29 cellular contexts compared by ENCODE assay signal in the genomic region with DNA sequence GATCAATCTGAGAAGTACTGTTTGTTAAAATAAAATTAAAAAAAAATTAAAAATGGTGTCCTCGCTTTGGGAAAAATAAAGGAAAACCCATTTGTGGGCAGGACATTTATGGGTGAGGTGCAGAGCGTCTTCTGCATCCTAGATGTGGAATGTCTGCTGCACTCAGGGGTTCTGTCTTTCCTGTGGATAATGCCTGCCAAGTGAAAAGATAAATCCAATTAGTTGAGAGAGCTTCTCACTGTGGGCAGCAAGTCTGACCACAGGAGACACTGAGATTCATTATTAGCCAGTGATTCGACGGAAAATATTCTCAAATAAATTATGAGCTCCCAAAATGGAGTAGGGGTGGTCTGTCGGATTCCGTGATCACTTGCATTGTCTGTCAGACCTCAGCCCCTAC.
"Had no signal": no experiment of that assay in that cellular context is flagged by ENCODE, and none has a peak within 500 bp of the region (broad histone marks: within the 10 kb centered on the region; RNA-seq: fewer than 3 reads in every experiment).

No MANE protein-coding gene starts in this region.

- ATAC-seq: activated CD4-positive, CD25-positive, alpha-beta regulatory T cell treated with anti-CD3 and anti-CD28 coated beads, Interleukin-2, amount 50 U/mL, for 24 hours; activated CD8-positive, alpha-beta T cell treated with anti-CD3 and anti-CD28 coated beads for 36 hours; activated T-cell treated with anti-CD3 and anti-CD28 coated beads, Interleukin-2, amount 50 U/mL, for 4 hours; activated T-helper 17 cell treated with anti-CD3 and anti-CD28 coated beads, Interleukin-2, amount 50 U/mL, for 72 hours; T-helper 17 cell had no signal

- H3K4me3 Mint-ChIP-seq: activated B cell treated with CpG ODN at 0.5 μM for 24 hours; activated CD8-positive, alpha-beta T cell treated with anti-CD3 and anti-CD28 coated beads for 36 hours; activated naive CD8-positive, alpha-beta T cell; activated T-cell treated with anti-CD3 and anti-CD28 coated beads, Interleukin-2, amount 50 U/mL, for 4 hours; activated T-helper 17 cell treated with anti-CD3 and anti-CD28 coated beads, Interleukin-2, amount 50 U/mL, for 72 hours; T-helper 17 cell; T-helper 2 cell treated with Interferon-gamma antibody and Interleukin-4, amounts not matched to agents 5 μg/mL and 100 μg/mL, for 36 hours had no signal

- DNase-seq: activated B cell treated with CpG ODN at 0.5 μM for 24 hours; activated CD4-positive, alpha-beta T cell treated with anti-CD3 and anti-CD28 coated beads for 48 hours; activated CD4-positive, alpha-beta T cell treated with anti-CD3 and anti-CD28 coated beads, Interleukin-2, amount 50 U/mL, for 1 hour; activated CD4-positive, alpha-beta T cell treated with anti-CD3 and anti-CD28 coated beads, Interleukin-2, amount 50 U/mL, for 48 hours; activated CD8-positive, alpha-beta memory T cell treated with anti-CD3 and anti-CD28 coated beads for 24 hours; activated CD8-positive, alpha-beta T cell treated with anti-CD3 and anti-CD28 coated beads for 36 hours; activated effector memory CD4-positive, alpha-beta T cell treated with Interleukin-2 at 50 U/mL for 16 hours; activated gamma-delta T cell treated with Interleukin-2 at 50 U/mL for 16 hours; activated naive CD4-positive, alpha-beta T cell treated with anti-CD3 and anti-CD28 coated beads, Interleukin-2, amount 50 U/mL, for 16 hours; activated naive CD4-positive, alpha-beta T cell treated with Interleukin-2 at 50 U/mL for 16 hours; activated T-cell treated with anti-CD3 and anti-CD28 coated beads, Interleukin-2, amount 50 U/mL, for 4 hours; amniotic stem cell; anterior cingulate cortex; central memory CD4-positive, alpha-beta T cell; cerebellar nuclear complex; colonic mucosa; effector CD8-positive, alpha-beta T cell; esophagus squamous epithelium; foreskin melanocyte; head of caudate nucleus; T-helper 1 cell; T-helper 17 cell; T1000; WERI-Rb-1 had no signal

- H3K4me1 ChIP-seq: colonic mucosa had no signal

- H3K27ac ChIP-seq: colonic mucosa, epithelial cell of prostate, esophagus squamous epithelium, WERI-Rb-1 had no signal

- H3K27me3 Mint-ChIP-seq: activated naive CD8-positive, alpha-beta T cell; activated T-helper 17 cell treated with anti-CD3 and anti-CD28 coated beads, Interleukin-2, amount 50 U/mL, for 72 hours had no signal

- H3K27me3 ChIP-seq: colonic mucosa, esophagus squamous epithelium had no signal

- H3K27ac Mint-ChIP-seq: activated B cell treated with CpG ODN at 0.5 μM for 24 hours; activated CD8-positive, alpha-beta T cell treated with anti-CD3 and anti-CD28 coated beads for 36 hours; activated naive CD8-positive, alpha-beta T cell; activated T-helper 17 cell treated with anti-CD3 and anti-CD28 coated beads, Interleukin-2, amount 50 U/mL, for 72 hours; T-helper 17 cell; T-helper 2 cell treated with Interferon-gamma antibody and Interleukin-4, amounts not matched to agents 5 μg/mL and 100 μg/mL, for 36 hours had no signal

- H3K36me3 ChIP-seq: colonic mucosa, WERI-Rb-1 had no signal

- H3K4me3 ChIP-seq: colonic mucosa, esophagus squamous epithelium had no signal

- H3K4me1 Mint-ChIP-seq: activated B cell treated with CpG ODN at 0.5 μM for 24 hours; activated T-helper 17 cell treated with anti-CD3 and anti-CD28 coated beads, Interleukin-2, amount 50 U/mL, for 72 hours had no signal

- H3K9me3 Mint-ChIP-seq: activated B cell treated with CpG ODN at 0.5 μM for 24 hours; activated CD8-positive, alpha-beta T cell treated with anti-CD3 and anti-CD28 coated beads for 36 hours; activated T-cell treated with anti-CD3 and anti-CD28 coated beads, Interleukin-2, amount 50 U/mL, for 4 hours; activated T-helper 17 cell treated with anti-CD3 and anti-CD28 coated beads, Interleukin-2, amount 50 U/mL, for 72 hours; T-helper 2 cell treated with Interferon-gamma antibody and Interleukin-4, amounts not matched to agents 5 μg/mL and 100 μg/mL, for 36 hours had no signal

- H3K9me3 ChIP-seq: colonic mucosa, esophagus squamous epithelium had no signal
